8 cellular contexts compared by ENCODE assay signal in genomic region chr17:17840751-17841591, GRCh38. TPM values are rescaled to one million over a fixed set of nuclear protein-coding genes. Genes with fewer than 3 reads are reported as not detected.
DNase-seq lines count a peak whose midpoint lies in the region; TF ChIP-seq lines count a peak whose summit lies in the region.

No MANE protein-coding gene starts in this region.

- H3K4me3 ChIP-seq in GM12865 (ENCODE audit: low read depth, low read length) (peak overlapping the region; percentile 77), cardiac fibroblast (replicated peaks in 1 of 2; ENCODE audit: low read depth in 2 of 2, low read length in 2 of 2) (no peak overlapping the region)

- H3K27ac ChIP-seq in temporal lobe (ENCODE audit: low read depth, low read length) = peak overlapping the region; percentile 99

- no peak for TF ChIP-seq CTCF in GM12865 (IDR thresholded peaks at IDR 0.05; ENCODE audit: insufficient read depth, low read depth, low read length, missing control alignments)
- TF ChIP-seq CTCF in cardiac fibroblast (IDR thresholded peaks at IDR 0.05; ENCODE audit: low read depth, low read length) = no peak

- DNase-seq in GM12865 (ENCODE audit: low read depth) (no peak), NCI-H69 (lab: John Stamatoyannopoulos, UW) (peak; percentile 71), cardiac fibroblast (ENCODE audit: low read depth in 2 of 2) (peak; percentile 55 to 70), left kidney (ENCODE audit: low read depth, low spot score) (peak; percentile 66), NOMO-1 treated with DMSO at 0.1 percent for 48 hours (lab: John Stamatoyannopoulos, UW; ENCODE audit: unreplicated experiment) (no peak)
- no peak for DNase-seq in stimulated activated naive CD4-positive, alpha-beta T cell treated with Interleukin-2 at 50 U/mL for 16 hours (lab: John Stamatoyannopoulos, UW)
- no peak for DNase-seq in stimulated activated CD4-positive, alpha-beta T cell treated with anti-CD3 and anti-CD28 coated beads, Interleukin-2, amount 100 ng/mL, for 48 hours

RNA-seq across cellular contexts. Expression of gene SREBF1, which starts 4.2 kb away (rescaled TPM):
- total RNA-seq in temporal lobe = 13.3 TPM

Comparison
In these comparisons a context has a peak if more than half of its experiments do, and no peak if none do; other contexts are left out.
1. DNase-seq: peak in NCI-H69 (single experiment), cardiac fibroblast (2 of 2) and left kidney (single experiment); none in GM12865 (single experiment), stimulated activated naive CD4-positive, alpha-beta T cell treated with Interleukin-2 at 50 U/mL for 16 hours (single experiment), stimulated activated CD4-positive, alpha-beta T cell treated with anti-CD3 and anti-CD28 coated beads, Interleukin-2, amount 100 ng/mL, for 48 hours (0 of 2) and NOMO-1 treated with DMSO at 0.1 percent for 48 hours (single experiment).